8 cellular contexts compared by ENCODE assay signal in the genomic region with DNA sequence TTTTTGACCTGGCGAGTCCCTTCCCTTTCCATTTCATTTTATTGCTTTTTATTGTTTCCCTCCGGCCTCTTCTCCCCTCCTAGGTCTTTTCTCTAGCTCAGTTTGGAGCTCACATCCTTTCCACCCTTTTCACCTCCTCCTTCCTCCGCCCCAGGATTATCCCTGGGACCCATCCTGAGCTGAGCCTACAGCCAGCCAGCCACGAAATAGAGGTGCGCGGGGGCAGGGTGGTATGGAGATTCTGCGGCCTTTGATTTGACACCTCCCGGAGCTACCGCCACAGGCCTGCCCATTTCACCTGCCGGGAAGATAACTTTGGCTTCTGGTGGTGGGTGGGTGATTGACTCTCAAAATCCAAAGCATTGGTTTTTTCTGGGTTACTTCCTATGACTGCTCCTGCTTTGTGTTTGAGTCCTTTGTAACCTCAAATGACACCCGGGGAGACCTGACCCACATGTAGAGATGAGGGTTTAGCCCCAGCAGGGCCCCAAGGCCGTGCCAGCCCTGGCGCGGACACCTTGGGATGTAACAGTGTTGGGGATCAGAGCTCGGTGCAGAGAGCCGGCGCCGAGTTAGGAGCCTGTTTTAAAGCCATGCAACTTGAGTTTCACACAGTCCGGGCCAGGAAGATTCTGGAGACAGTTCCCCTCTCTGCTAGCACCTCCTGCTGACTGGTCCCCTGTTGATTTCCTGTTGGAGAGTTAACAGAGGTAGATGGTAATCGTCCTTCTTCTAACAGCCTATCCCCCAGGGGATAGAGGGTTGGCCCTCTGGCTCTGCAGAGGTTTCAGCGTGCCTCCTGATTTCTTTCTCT. TPM values are rescaled to one million over a fixed set of nuclear protein-coding genes. Genes with fewer than 3 reads are reported as not detected.
A peak's percentile ranks its signal among the peaks of the same experiment; 100 is the strongest.
DNase-seq lines count a peak whose midpoint lies in the region; ATAC-seq and TF ChIP-seq lines count a peak whose summit lies in the region.

No MANE protein-coding gene starts in this region.

- TF ChIP-seq EP300 in stomach (IDR thresholded peaks at IDR 0.05), result no peak

- H3K4me3 ChIP-seq in GM08714 (ENCODE audit: low read length) (peak overlapping the region; percentile 73), breast epithelium (peak overlapping the region; percentile 63 to 97 (median 72)), left lung (peak overlapping the region; percentile 51 to 64), stomach (peak overlapping the region; percentile 60 to 76 (median 71))

- DNase-seq in SKM-1 treated with dmso at 0.1 percent for 144 hours (lab: John Stamatoyannopoulos, UW; ENCODE audit: unreplicated experiment), result peak; percentile 45
- peak in 1 of 2 donors; percentile 64 for DNase-seq in breast epithelium (ENCODE audit: low spot score in 2 of 2)
- DNase-seq in left lung, result no peak
- DNase-seq in stomach, result peak; percentile 46
- no peak for DNase-seq in NCI-H345 treated with DMSO at 0.1 percent for 48 hours (lab: John Stamatoyannopoulos, UW; ENCODE audit: unreplicated experiment)
- no peak for DNase-seq in HUDEP-2 (lab: John Stamatoyannopoulos, UW; ENCODE audit: unreplicated experiment in 76 of 76)

- H3K9me3 ChIP-seq in breast epithelium (no peaks in the 10 kb centered on the region), left lung (no peaks in the 10 kb centered on the region), stomach (no peaks in the 10 kb centered on the region)

- H3K27me3 ChIP-seq in breast epithelium (no peaks in the 10 kb centered on the region), left lung (peaks cover 0 to 24% of the 10 kb centered on the region in 2 donors), stomach (peaks cover 0 to 14% (median 7%) of the 10 kb centered on the region in 3 donors)

- no peak for TF ChIP-seq POLR2A in breast epithelium (IDR thresholded peaks at IDR 0.05)
- TF ChIP-seq POLR2A in stomach (IDR thresholded peaks at IDR 0.05), result no peak

- intact Hi-C loops in breast epithelium (cut with DNase I; ENCODE audit: low total_unique reads) (no loop called here), left lung (cut with DNase I) (no loop called here), stomach (cut with DNase I; ENCODE audit: low total_unique reads) (no loop called here)

- WGBS in stomach, 5 donors, result 57 to 72% (median 71%) methylated on average over 21 of the region's 21 CpGs

- H3K36me3 ChIP-seq in breast epithelium (no peaks in the 10 kb centered on the region), left lung (no peaks in the 10 kb centered on the region), stomach (no peaks in the 10 kb centered on the region)

- TF ChIP-seq CTCF in breast epithelium (IDR thresholded peaks at IDR 0.05), result no peak
- TF ChIP-seq CTCF in left lung (IDR thresholded peaks at IDR 0.05), result no peak
- no peak for TF ChIP-seq CTCF in stomach (IDR thresholded peaks at IDR 0.05)

- H3K27ac ChIP-seq in breast epithelium (peak overlapping the region; percentile 94 to 98), left lung (peak overlapping the region; percentile 22 to 94), stomach (peak overlapping the region; percentile 13 to 93 (median 91))

- H3K4me1 ChIP-seq in breast epithelium (peaks cover 4 to 16% of the 10 kb centered on the region in 2 donors), left lung (peaks cover 42 to 63% of the 10 kb centered on the region in 2 donors), stomach (peaks cover 51 to 78% (median 70%) of the 10 kb centered on the region in 4 donors)

- ATAC-seq in HG02763 (IDR thresholded peaks at IDR 0.05; ENCODE audit: unreplicated experiment) (peak; percentile 17), left lung (peak; percentile 0)

RNA-seq across cellular contexts. Expression of a gene that starts 1.5 kb away (rescaled TPM):
- total RNA-seq in breast epithelium, result 10 to 100 TPM in 2 of 3 donors, 1 to 10 TPM in 1; 3.8 to 35.4 (median 26.9) TPM
- total RNA-seq in left lung, result 10 to 100 TPM; 11.3 to 18.8 TPM
- 10 to 100 TPM in 3 of 5 donors, 1 to 10 TPM in 1, under 1 TPM in 1; 0.58 to 22.3 (median 10.7) TPM for total RNA-seq in stomach
- polyA plus RNA-seq in stomach, result 10 to 100 TPM in 2 of 3 donors, 1 to 10 TPM in 1; 9.9 to 23.2 (median 10.4) TPM

Comparison
In these comparisons a context has a peak if more than half of its experiments do, and no peak if none do; other contexts are left out.
1. DNase-seq: peak in SKM-1 treated with dmso at 0.1 percent for 144 hours (single experiment) and stomach (single experiment); none in left lung (0 of 2), NCI-H345 treated with DMSO at 0.1 percent for 48 hours (single experiment) and HUDEP-2 (0 of 76).
2. Peak in every context shown above with its lines, with median percentiles within 50 percentile points of each other: H3K4me3 ChIP-seq and H3K27ac ChIP-seq.